Comparison of ENCODE assay signal across 16 cellular contexts in genomic region chr2:239178484-239178883, GRCh38.
"Had no signal": no experiment of that assay in that cellular context is flagged by ENCODE, and none has a peak within 500 bp of the region (broad histone marks: within the 10 kb centered on the region; RNA-seq: fewer than 3 reads in every experiment).

No MANE protein-coding gene starts in this region.

- ATAC-seq: heart left ventricle, lower lobe of right lung had no signal

- H3K27ac ChIP-seq: colonic mucosa, heart left ventricle, lower lobe of right lung, parathyroid adenoma had no signal

- H3K9ac ChIP-seq: parathyroid adenoma had no signal

- H2AFZ ChIP-seq: parathyroid adenoma had no signal

- H3K4me1 ChIP-seq: colonic mucosa, lower lobe of right lung, parathyroid adenoma had no signal

- H3K4me3 Mint-ChIP-seq: activated B cell treated with CpG ODN at 0.5 μM for 24 hours; activated CD4-positive, alpha-beta T cell treated with anti-CD3 and anti-CD28 coated beads, Interleukin-2, amount 10 ng/mL, durations not matched to agents 7 days and 5 days; activated naive CD4-positive, alpha-beta T cell treated with anti-CD3 and anti-CD28 coated beads, Interleukin-2, amount 50 U/mL, for 24 hours; immature natural killer cell had no signal

- DNase-seq: activated B cell treated with CpG ODN at 0.5 μM for 24 hours; activated CD4-positive, alpha-beta T cell treated with anti-CD3 and anti-CD28 coated beads, Interleukin-2, amount 10 ng/mL, durations not matched to agents 7 days and 5 days; caudate nucleus; colonic mucosa; foreskin fibroblast; immature natural killer cell; lower lobe of right lung; naive B cell; stimulated activated CD4-positive, alpha-beta T cell treated with anti-CD3 and anti-CD28 coated beads, Interleukin-15, amount 100 ng/mL, for 24 hours; stimulated activated CD4-positive, alpha-beta T cell treated with anti-CD3 and anti-CD28 coated beads, Interleukin-4, amount 100 ng/mL, for 1 hour; stimulated activated naive CD4-positive, alpha-beta T cell treated with Interleukin-2 at 50 U/mL for 16 hours; substantia nigra; T-helper 2 cell had no signal

- H3K27me3 Mint-ChIP-seq: activated B cell treated with CpG ODN at 0.5 μM for 24 hours; activated CD4-positive, alpha-beta T cell treated with anti-CD3 and anti-CD28 coated beads, Interleukin-2, amount 10 ng/mL, durations not matched to agents 7 days and 5 days; activated naive CD4-positive, alpha-beta T cell treated with anti-CD3 and anti-CD28 coated beads, Interleukin-2, amount 50 U/mL, for 24 hours; naive B cell had no signal

- H3K4me1 Mint-ChIP-seq: activated B cell treated with CpG ODN at 0.5 μM for 24 hours; activated naive CD4-positive, alpha-beta T cell treated with anti-CD3 and anti-CD28 coated beads, Interleukin-2, amount 50 U/mL, for 24 hours; naive B cell had no signal

- H3K27me3 ChIP-seq: colonic mucosa, heart left ventricle had no signal

- H3K4me3 ChIP-seq: colonic mucosa, heart left ventricle, lower lobe of right lung had no signal

- H3K36me3 ChIP-seq: colonic mucosa had no signal

- H3K9me3 ChIP-seq: colonic mucosa had no signal

- H3K27ac Mint-ChIP-seq: activated B cell treated with CpG ODN at 0.5 μM for 24 hours; activated CD4-positive, alpha-beta T cell treated with anti-CD3 and anti-CD28 coated beads, Interleukin-2, amount 10 ng/mL, durations not matched to agents 7 days and 5 days; activated naive CD4-positive, alpha-beta T cell treated with anti-CD3 and anti-CD28 coated beads, Interleukin-2, amount 50 U/mL, for 24 hours; immature natural killer cell had no signal
